8 cellular contexts compared by ENCODE assay signal in the genomic region with DNA sequence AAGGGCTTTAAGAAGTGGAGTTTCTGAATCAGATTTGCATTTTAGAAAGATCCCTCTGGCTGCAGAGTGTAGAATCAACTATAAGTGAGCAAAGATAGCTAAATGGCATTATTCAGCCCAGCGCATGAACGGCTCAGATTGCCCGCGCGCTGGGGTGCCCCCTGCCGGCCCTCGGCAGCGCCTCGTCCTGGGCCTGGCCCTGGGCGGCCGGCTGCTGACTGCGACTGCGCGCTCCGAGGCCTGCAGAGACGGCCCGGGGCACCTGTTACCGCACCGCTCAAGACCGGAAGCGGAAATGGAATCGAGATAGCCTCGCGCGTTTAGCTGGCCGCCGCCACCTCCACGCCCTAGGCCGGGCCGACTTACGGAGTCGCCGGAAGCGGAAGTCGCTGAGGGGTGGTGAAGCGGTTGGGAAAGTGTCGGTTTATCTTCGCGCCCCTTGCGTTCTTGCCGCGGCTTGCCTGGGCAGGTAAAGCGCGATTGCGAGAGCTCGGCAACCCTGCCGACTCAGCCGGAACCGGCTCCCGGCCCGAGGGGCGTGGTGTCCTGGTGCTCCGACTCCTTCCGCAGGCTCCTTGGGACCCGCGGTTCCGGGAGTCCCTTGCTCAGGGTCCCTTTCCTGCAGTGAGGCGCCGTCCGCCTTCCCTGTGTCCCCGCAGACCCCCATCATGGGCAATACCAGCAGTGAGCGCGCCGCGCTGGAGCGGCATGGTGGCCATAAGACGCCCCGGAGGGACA. TPM values are rescaled to one million over a fixed set of nuclear protein-coding genes. Genes with fewer than 3 reads are reported as not detected.
DNase-seq lines count a peak whose midpoint lies in the region; ATAC-seq and TF ChIP-seq lines count a peak whose summit lies in the region.

A gene with protein sequence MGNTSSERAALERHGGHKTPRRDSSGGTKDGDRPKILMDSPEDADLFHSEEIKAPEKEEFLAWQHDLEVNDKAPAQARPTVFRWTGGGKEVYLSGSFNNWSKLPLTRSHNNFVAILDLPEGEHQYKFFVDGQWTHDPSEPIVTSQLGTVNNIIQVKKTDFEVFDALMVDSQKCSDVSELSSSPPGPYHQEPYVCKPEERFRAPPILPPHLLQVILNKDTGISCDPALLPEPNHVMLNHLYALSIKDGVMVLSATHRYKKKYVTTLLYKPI (plus strand): TSS at position 557 of the 738 bp plus-strand sequence. CDS start 112 bp downstream, at position 669.

- peak; percentile 35 to 92 (median 81) for TF ChIP-seq CTCF in vagina (IDR thresholded peaks at IDR 0.05)

- H3K9me3 ChIP-seq in right cardiac atrium (ENCODE audit: control insufficient read depth, low read length) (no peaks in the 10 kb centered on the region), vagina (no peaks in the 10 kb centered on the region)

- no peaks in the 10 kb centered on the region for H3K27me3 ChIP-seq in right cardiac atrium (ENCODE audit: control insufficient read depth, insufficient read depth)
- no peaks in the 10 kb centered on the region for H3K27me3 ChIP-seq in vagina

- DNase-seq in NCI-H187 (lab: John Stamatoyannopoulos, UW) (peak; percentile 94 to 98), T-helper 2 cell (peak; percentile 85 to 99 (median 93)), anterior cingulate cortex (lab: John Stamatoyannopoulos, UW) (peak; percentile 63 to 98 (median 94)), right cardiac atrium (peak; percentile 97 to 98 (median 98)), putamen (ENCODE audit: low spot score) (peak; percentile 96), vagina (ENCODE audit: extremely low spot score in 2 of 2) (peak in 1 of 2 donors; percentile 96)

- intact Hi-C loops in right cardiac atrium (cut with DNase I), result loop anchor here in 1 of 4 donors (5.0 kb wide), 1 partner anchor 115 kb away; no protein-coding TSS in a partner anchor
- intact Hi-C loops in vagina (cut with DNase I), result no loop called here

- peaks cover 0 to 13% of the 10 kb centered on the region in 2 donors for H3K36me3 ChIP-seq in vagina

- peak in 1 of 2 donors; percentile 44 for TF ChIP-seq POLR2A in vagina (IDR thresholded peaks at IDR 0.05)

- H3K4me3 ChIP-seq in right cardiac atrium (ENCODE audit: low read length), result peak within 1 kb of the TSS; percentile 78
- peak within 1 kb of the TSS; percentile 76 to 93 for H3K4me3 ChIP-seq in vagina

- ATAC-seq in GM18499 (IDR thresholded peaks at IDR 0.05; ENCODE audit: insufficient read depth, unreplicated experiment), result peak; percentile 83
- ATAC-seq in HG02943 (IDR thresholded peaks at IDR 0.05; ENCODE audit: low read depth, unreplicated experiment), result peak; percentile 95
- ATAC-seq in right cardiac atrium, result peak; percentile 99

- H3K27ac ChIP-seq in right cardiac atrium (ENCODE audit: low read length) (peak within 1 kb of the TSS; percentile 71), vagina (peak within 1 kb of the TSS; percentile 85)

- H3K4me1 ChIP-seq in right cardiac atrium (ENCODE audit: control insufficient read depth, insufficient read depth, low read length) (peaks cover 5% of the 10 kb centered on the region), vagina (peaks cover 32% of the 10 kb centered on the region)

- WGBS in right cardiac atrium, result under 1% methylated on average over 68 of the region's 68 CpGs

RNA-seq across cellular contexts. Expression of the gene that starts here (rescaled TPM):
- total RNA-seq in right cardiac atrium (10 to 100 TPM in 3 of 4 donors, 1 to 10 TPM in 1; 9.8 to 16.3 (median 14.1) TPM), vagina (68.3 TPM)
- polyA plus RNA-seq in right cardiac atrium, result 10.5 TPM
